30 cellular contexts compared by ENCODE assay signal in the genomic region with DNA sequence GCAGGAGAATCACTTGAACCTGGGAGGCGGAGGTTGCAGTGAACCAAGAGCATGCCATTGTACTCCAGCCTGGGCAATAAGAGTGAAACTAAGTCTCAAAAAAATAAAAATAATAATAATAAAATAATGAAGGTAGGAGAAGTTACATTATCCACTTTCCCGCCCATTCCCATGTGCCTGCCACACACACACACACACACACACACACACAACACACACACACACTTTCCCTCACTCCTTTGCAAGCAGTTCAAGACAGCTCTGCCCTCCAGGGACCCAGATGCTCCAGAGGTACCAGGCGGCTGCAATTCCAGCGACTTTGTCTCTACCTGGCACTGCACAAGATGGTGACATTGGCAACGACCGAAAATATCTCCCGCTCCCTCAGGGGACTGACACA.
A peak's percentile ranks its signal among the peaks of the same experiment; 100 is the strongest.
DNase-seq lines count a peak whose midpoint lies in the region; ATAC-seq and TF ChIP-seq lines count a peak whose summit lies in the region.
"Had no signal": no experiment of that assay in that cellular context is flagged by ENCODE, and none has a peak within 500 bp of the region (broad histone marks: within the 10 kb centered on the region; RNA-seq: fewer than 3 reads in every experiment).

No MANE protein-coding gene starts in this region.

- H3K9me3 ChIP-seq in NT2/D1 (ENCODE audit: insufficient read depth, low read length) = no peaks in the 10 kb centered on the region; the same call in 1 of the 2 replicates
- H3K9me3 ChIP-seq: left ventricle myocardium inferior, neutrophil, right atrium auricular region, thoracic aorta, uterus had no signal

- DNase-seq in activated T-cell treated with anti-CD3 and anti-CD28 coated beads, Interleukin-2, amount 50 U/mL, for 4 hours = no peak
- no peak for DNase-seq in activated T-cell treated with anti-CD3 and anti-CD28 coated beads, Interleukin-2, amount 50 U/mL, for 1 hour
- no peak for DNase-seq in NT2/D1 (ENCODE audit: low read depth, low spot score)
- no peak for DNase-seq in central memory CD8-positive, alpha-beta T cell (ENCODE audit: low spot score in 2 of 2)
- DNase-seq in NCI-H1417 (lab: John Stamatoyannopoulos, UW) = no peak
- DNase-seq: activated CD4-positive, alpha-beta T cell treated with anti-CD3 and anti-CD28 coated beads, Interleukin-2, amount 10 ng/mL, durations not matched to agents 7 days and 5 days; activated effector memory CD4-positive, alpha-beta T cell treated with Interleukin-2 at 50 U/mL for 16 hours; aorta; Calu3; DMS79; effector CD8-positive, alpha-beta T cell; GDM1; hippocampal formation; Kasumi-1; left ventricle myocardium inferior; mesenchymal stem cell; NCI-H1417 treated with DMSO at 0.1 percent for 48 hours; posterior cingulate gyrus; stimulated activated naive CD8-positive, alpha-beta T cell treated with anti-CD3 and anti-CD28 coated beads, Interleukin-15, amount 100 ng/mL, for 72 hours; T1000; uterus had no signal

- H3K36me3 Mint-ChIP-seq in activated T-cell treated with anti-CD3 and anti-CD28 coated beads, Interleukin-2, amount 50 U/mL, for 4 hours (ENCODE audit: insufficient read depth) = no peaks in the 10 kb centered on the region
- H3K36me3 Mint-ChIP-seq in central memory CD8-positive, alpha-beta T cell (ENCODE audit: insufficient read depth) = peaks cover 7% of the 10 kb centered on the region
- H3K36me3 Mint-ChIP-seq in nephron (ENCODE audit: low read depth) = peaks cover 6% of the 10 kb centered on the region

- no peaks in the 10 kb centered on the region for H3K27me3 ChIP-seq in NT2/D1 (ENCODE audit: insufficient read depth, insufficient read length)
- H3K27me3 ChIP-seq: neutrophil, right atrium auricular region, SJSA1, uterus had no signal

- peak overlapping the region; percentile 95 for H3K9ac ChIP-seq in NT2/D1 (ENCODE audit: insufficient read length, low read depth)

- peaks cover 11% of the 10 kb centered on the region for H3K27me3 Mint-ChIP-seq in activated T-cell treated with anti-CD3 and anti-CD28 coated beads, Interleukin-2, amount 50 U/mL, for 4 hours (ENCODE audit: low read depth)
- no peaks in the 10 kb centered on the region for H3K27me3 Mint-ChIP-seq in central memory CD8-positive, alpha-beta T cell
- peaks cover 4% of the 10 kb centered on the region for H3K27me3 Mint-ChIP-seq in nephron (ENCODE audit: low read depth)
- H3K27me3 Mint-ChIP-seq: activated CD4-positive, alpha-beta T cell treated with anti-CD3 and anti-CD28 coated beads, Interleukin-2, amount 10 ng/mL, durations not matched to agents 7 days and 5 days had no signal

- peaks cover 4% of the 10 kb centered on the region for H3K4me1 ChIP-seq in NT2/D1 (ENCODE audit: insufficient read depth, insufficient read length)
- H3K4me1 ChIP-seq: right atrium auricular region, SJSA1, uterus had no signal

- peak overlapping the region; percentile 75 for H3K4me3 ChIP-seq in NT2/D1 (ENCODE audit: insufficient read length, low read depth)
- H3K4me3 ChIP-seq: left ventricle myocardium inferior, right atrium auricular region, SJSA1, smooth muscle cell, thoracic aorta, uterus had no signal

- no peaks in the 10 kb centered on the region for H3K9me3 Mint-ChIP-seq in activated T-cell treated with anti-CD3 and anti-CD28 coated beads, Interleukin-2, amount 50 U/mL, for 4 hours
- no peaks in the 10 kb centered on the region for H3K9me3 Mint-ChIP-seq in central memory CD8-positive, alpha-beta T cell
- peaks cover 2% of the 10 kb centered on the region for H3K9me3 Mint-ChIP-seq in nephron
- H3K9me3 Mint-ChIP-seq: stimulated activated naive CD8-positive, alpha-beta T cell treated with anti-CD3 and anti-CD28 coated beads, Interleukin-15, amount 100 ng/mL, for 72 hours had no signal

- peaks cover 27% of the 10 kb centered on the region for H3K4me1 Mint-ChIP-seq in activated T-cell treated with anti-CD3 and anti-CD28 coated beads, Interleukin-2, amount 50 U/mL, for 4 hours (ENCODE audit: low read depth)
- peaks cover 17% of the 10 kb centered on the region for H3K4me1 Mint-ChIP-seq in central memory CD8-positive, alpha-beta T cell
- peaks cover 37% of the 10 kb centered on the region for H3K4me1 Mint-ChIP-seq in nephron

- peak overlapping the region; percentile 11 for H3K27ac Mint-ChIP-seq in central memory CD8-positive, alpha-beta T cell (ENCODE audit: low read depth)
- H3K27ac Mint-ChIP-seq in nephron = peak overlapping the region in 2 of 3 experiments; percentile 71 to 85
- H3K27ac Mint-ChIP-seq: activated CD4-positive, alpha-beta T cell treated with anti-CD3 and anti-CD28 coated beads, Interleukin-2, amount 10 ng/mL, durations not matched to agents 7 days and 5 days had no signal

- ATAC-seq in activated T-cell treated with anti-CD3 and anti-CD28 coated beads, Interleukin-2, amount 50 U/mL, for 4 hours = no peak
- ATAC-seq in central memory CD8-positive, alpha-beta T cell (replicated peaks; ENCODE audit: extremely low read depth, poor library complexity, severe bottlenecking) = no peak
- ATAC-seq in HG03280 (IDR thresholded peaks at IDR 0.05; ENCODE audit: unreplicated experiment) (no peak), HG03196 (IDR thresholded peaks at IDR 0.05; ENCODE audit: unreplicated experiment) (no peak)
- ATAC-seq: activated naive CD4-positive, alpha-beta T cell treated with anti-CD3 and anti-CD28 coated beads, Interleukin-2, amount 50 U/mL, for 72 hours; stimulated activated naive CD8-positive, alpha-beta T cell treated with anti-CD3 and anti-CD28 coated beads, Interleukin-15, amount 100 ng/mL, for 72 hours had no signal

- H3K36me3 ChIP-seq in NT2/D1 (ENCODE audit: insufficient read depth, insufficient read length, low read length) = peaks cover 6% of the 10 kb centered on the region
- H3K36me3 ChIP-seq: left ventricle myocardium inferior, neutrophil, right atrium auricular region, SJSA1, thoracic aorta, uterus had no signal

- H3K4me3 Mint-ChIP-seq in activated T-cell treated with anti-CD3 and anti-CD28 coated beads, Interleukin-2, amount 50 U/mL, for 4 hours = peak overlapping the region; percentile 58
- H3K4me3 Mint-ChIP-seq in central memory CD8-positive, alpha-beta T cell = no peak overlapping the region
- H3K4me3 Mint-ChIP-seq in nephron = peak overlapping the region in 2 of 3 experiments; percentile 56 to 57
- H3K4me3 Mint-ChIP-seq: activated CD4-positive, alpha-beta T cell treated with anti-CD3 and anti-CD28 coated beads, Interleukin-2, amount 10 ng/mL, durations not matched to agents 7 days and 5 days had no signal

- TF ChIP-seq CTCF in nephron (IDR thresholded peaks at IDR 0.05; ENCODE audit: unreplicated experiment in 3 of 3) = no peak
